Comparison of ENCODE assay signal across 1 cellular context in genomic region chrX:154365997-154366665, GRCh38.
TF ChIP-seq lines count a peak whose summit lies in the region.

No MANE protein-coding gene starts in this region.

TF ChIP-seq in GM12878, 131 proteins besides CTCF, POLR2A, EP300 and RAD21:
- TF ChIP-seq POLR2AphosphoS2 (IDR thresholded peaks at IDR 0.05; ENCODE audit: low read depth, low read length) (0 out of 2 replicates have a peak, but pooled peaks have one; percentile 22), HDAC6 (IDR thresholded peaks at IDR 0.05; ENCODE audit: unreplicated experiment) (no peak)
